21 cellular contexts compared by ENCODE assay signal in the genomic region with DNA sequence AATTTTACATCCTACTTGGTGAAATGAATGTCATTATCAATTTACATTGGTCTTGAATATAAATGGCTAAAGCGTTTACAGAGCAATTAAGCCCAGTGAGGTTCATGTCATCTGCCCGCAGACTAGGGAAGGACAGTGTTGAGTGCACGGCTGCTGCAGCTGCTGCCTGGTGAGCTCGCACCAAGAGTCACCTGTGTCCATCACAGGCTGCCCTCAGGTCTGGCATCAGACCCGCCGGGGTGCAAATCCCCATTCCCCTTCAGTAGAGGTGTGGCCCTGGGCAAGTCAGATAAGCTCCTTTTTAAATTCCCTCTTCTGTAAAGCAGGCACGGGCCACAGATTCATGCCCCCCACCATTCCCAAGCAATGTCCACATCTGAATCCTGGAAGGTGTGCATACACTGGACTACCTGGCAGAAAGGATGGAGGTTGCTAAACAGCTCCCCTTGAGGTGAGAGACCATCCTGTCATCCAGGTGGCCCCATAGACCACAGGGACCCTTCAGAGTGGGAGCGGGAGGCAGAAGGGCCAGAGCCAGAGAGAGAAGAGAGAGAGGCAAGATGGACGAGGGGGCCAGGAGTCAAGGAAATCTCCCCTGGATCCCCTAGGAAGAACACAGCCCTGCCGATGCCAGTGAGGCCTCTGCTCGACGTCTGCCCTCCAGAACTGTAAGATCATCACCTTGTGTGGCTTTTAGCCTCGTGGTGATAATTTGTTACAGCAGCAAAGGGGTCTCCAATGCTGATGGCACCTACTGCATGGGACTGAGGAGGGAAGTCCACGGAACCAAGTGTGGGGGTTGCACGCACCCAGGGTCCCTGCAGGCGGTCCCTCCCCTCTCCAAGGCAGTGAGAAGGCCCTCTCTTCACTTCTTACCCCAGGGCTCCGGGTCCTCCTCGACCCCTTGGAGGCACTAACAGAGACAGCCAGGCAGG.
DNase-seq lines count a peak whose midpoint lies in the region; TF ChIP-seq lines count a peak whose summit lies in the region.
"Had no signal": no experiment of that assay in that cellular context is flagged by ENCODE, and none has a peak within 500 bp of the region (broad histone marks: within the 10 kb centered on the region; RNA-seq: fewer than 3 reads in every experiment).

No MANE protein-coding gene starts in this region.

- no peaks in the 10 kb centered on the region for H3K9me3 Mint-ChIP-seq in endodermal cell
- H3K9me3 Mint-ChIP-seq: activated naive CD8-positive, alpha-beta T cell treated with anti-CD3 and anti-CD28 coated beads, Interleukin-2, amount 10 ng/mL, durations not matched to agents 7 days and 5 days; activated T-helper 1 cell treated with anti-CD3 and anti-CD28 coated beads, Interleukin-12 subunit alpha, Interleukin-12 subunit beta, Interleukin-2, Interleukin-4 antibody, amounts not matched to agents 30 ng/mL and 10 ng/mL and 1 ng/mL, durations not matched to agents 14 hours and 24 hours and 36 hours; mesothelial cell of epicardium; natural killer cell treated with Interleukin-12 subunit alpha and Interleukin-12 subunit beta and Interleukin-15 and Interleukin-18, amount 100 ng/mL, for 72 hours had no signal

- peak; percentile 65 for TF ChIP-seq CTCF in endodermal cell (conservative IDR thresholded peaks at IDR 0.05)

- H3K9ac ChIP-seq in endodermal cell (ENCODE audit: extremely low read depth, low read length, poor library complexity, severe bottlenecking): no peak overlapping the region

- no peaks in the 10 kb centered on the region for H3K4me1 ChIP-seq in endodermal cell (ENCODE audit: control insufficient read depth, insufficient read depth, low read length)
- H3K4me1 ChIP-seq: gastroesophageal sphincter had no signal

- H3K4me1 Mint-ChIP-seq in endodermal cell: peaks cover 2% of the 10 kb centered on the region
- H3K4me1 Mint-ChIP-seq: activated CD4-positive, alpha-beta T cell treated with anti-CD3 and anti-CD28 coated beads for 36 hours; activated naive CD8-positive, alpha-beta T cell treated with anti-CD3 and anti-CD28 coated beads, Interleukin-2, amount 10 ng/mL, durations not matched to agents 7 days and 5 days had no signal

- DNase-seq in COLO668 (lab: John Stamatoyannopoulos, UW; ENCODE audit: unreplicated experiment): peak; percentile 77
- peak; percentile 76 for DNase-seq in NCI-H1417 treated with DMSO at 0.1 percent for 48 hours (lab: John Stamatoyannopoulos, UW)
- peak; percentile 90 for DNase-seq in NCI-H510A treated with DMSO at 0.1 percent for 48 hours (lab: John Stamatoyannopoulos, UW)
- DNase-seq in endodermal cell: peak; percentile 53
- DNase-seq in NCI-H82 (lab: John Stamatoyannopoulos, UW): no peak
- DNase-seq in UCSD-AML1 (lab: John Stamatoyannopoulos, UW; ENCODE audit: unreplicated experiment): no peak
- no peak for DNase-seq in amniotic stem cell (lab: John Stamatoyannopoulos, UW)
- no peak for DNase-seq in effector CD8-positive, alpha-beta T cell (lab: John Stamatoyannopoulos, UW)
- DNase-seq: ACHN; activated CD4-positive, alpha-beta T cell treated with anti-CD3 and anti-CD28 coated beads for 36 hours; activated naive CD8-positive, alpha-beta T cell treated with anti-CD3 and anti-CD28 coated beads, Interleukin-2, amount 10 ng/mL, durations not matched to agents 7 days and 5 days; C1 segment of cervical spinal cord; effector CD4-positive, alpha-beta T cell; left colon; NCI-H226; Right ventricle myocardium superior had no signal

- H3K4me3 ChIP-seq in endodermal cell (ENCODE audit: low read length): no peak overlapping the region
- H3K4me3 ChIP-seq: gastroesophageal sphincter, pancreas had no signal

- H3K4me3 Mint-ChIP-seq in endodermal cell: no peak overlapping the region
- H3K4me3 Mint-ChIP-seq: activated CD4-positive, alpha-beta T cell treated with anti-CD3 and anti-CD28 coated beads for 36 hours; activated naive CD8-positive, alpha-beta T cell treated with anti-CD3 and anti-CD28 coated beads, Interleukin-2, amount 10 ng/mL, durations not matched to agents 7 days and 5 days; activated T-helper 1 cell treated with anti-CD3 and anti-CD28 coated beads, Interleukin-12 subunit alpha, Interleukin-12 subunit beta, Interleukin-2, Interleukin-4 antibody, amounts not matched to agents 30 ng/mL and 10 ng/mL and 1 ng/mL, durations not matched to agents 14 hours and 24 hours and 36 hours; mesothelial cell of epicardium; natural killer cell treated with Interleukin-12 subunit alpha and Interleukin-12 subunit beta and Interleukin-15 and Interleukin-18, amount 100 ng/mL, for 72 hours had no signal

- no peak overlapping the region for H3K27ac ChIP-seq in endodermal cell (ENCODE audit: low read depth, low read length)
- H3K27ac ChIP-seq: gastroesophageal sphincter, pancreas had no signal

- no peaks in the 10 kb centered on the region for H3K27me3 Mint-ChIP-seq in endodermal cell (ENCODE audit: insufficient read depth)
- H3K27me3 Mint-ChIP-seq: activated CD4-positive, alpha-beta T cell treated with anti-CD3 and anti-CD28 coated beads for 36 hours; activated naive CD8-positive, alpha-beta T cell treated with anti-CD3 and anti-CD28 coated beads, Interleukin-2, amount 10 ng/mL, durations not matched to agents 7 days and 5 days; natural killer cell treated with Interleukin-12 subunit alpha and Interleukin-12 subunit beta and Interleukin-15 and Interleukin-18, amount 100 ng/mL, for 72 hours had no signal

- H3K27me3 ChIP-seq in endodermal cell (ENCODE audit: control insufficient read depth, insufficient read depth, low read length, poor library complexity, severe bottlenecking): no peaks in the 10 kb centered on the region
- H3K27me3 ChIP-seq: pancreas had no signal

- no peaks in the 10 kb centered on the region for H3K36me3 ChIP-seq in endodermal cell (ENCODE audit: control insufficient read depth, insufficient read depth, low read length)
- H3K36me3 ChIP-seq: gastroesophageal sphincter, pancreas had no signal

- no peaks in the 10 kb centered on the region for H3K9me3 ChIP-seq in endodermal cell (ENCODE audit: control insufficient read depth, low read length)
- H3K9me3 ChIP-seq: gastroesophageal sphincter, pancreas had no signal

- no peak overlapping the region for H3K27ac Mint-ChIP-seq in endodermal cell
- H3K27ac Mint-ChIP-seq: activated CD4-positive, alpha-beta T cell treated with anti-CD3 and anti-CD28 coated beads for 36 hours; activated naive CD8-positive, alpha-beta T cell treated with anti-CD3 and anti-CD28 coated beads, Interleukin-2, amount 10 ng/mL, durations not matched to agents 7 days and 5 days; activated T-helper 1 cell treated with anti-CD3 and anti-CD28 coated beads, Interleukin-12 subunit alpha, Interleukin-12 subunit beta, Interleukin-2, Interleukin-4 antibody, amounts not matched to agents 30 ng/mL and 10 ng/mL and 1 ng/mL, durations not matched to agents 14 hours and 24 hours and 36 hours; mesothelial cell of epicardium; natural killer cell treated with Interleukin-12 subunit alpha and Interleukin-12 subunit beta and Interleukin-15 and Interleukin-18, amount 100 ng/mL, for 72 hours had no signal

- 87 to 96% methylated on average over 10 to 18 of the region's 18 CpGs for WGBS in endodermal cell (ENCODE audit: insufficient coverage in 1 of 2, insufficient read length in 1 of 2), 2 experiments

- H3K36me3 Mint-ChIP-seq in endodermal cell (ENCODE audit: low read depth): peaks cover 4% of the 10 kb centered on the region
- H3K36me3 Mint-ChIP-seq: activated naive CD8-positive, alpha-beta T cell treated with anti-CD3 and anti-CD28 coated beads, Interleukin-2, amount 10 ng/mL, durations not matched to agents 7 days and 5 days; mesothelial cell of epicardium; natural killer cell treated with Interleukin-12 subunit alpha and Interleukin-12 subunit beta and Interleukin-15 and Interleukin-18, amount 100 ng/mL, for 72 hours had no signal

Comparison
In these comparisons a context has a peak if more than half of its experiments do, and no peak if none do; other contexts are left out.
1. DNase-seq: peak in COLO668 (single experiment), NCI-H1417 treated with DMSO at 0.1 percent for 48 hours (single experiment), NCI-H510A treated with DMSO at 0.1 percent for 48 hours (single experiment) and endodermal cell (single experiment); none in NCI-H82 (single experiment), UCSD-AML1 (single experiment), amniotic stem cell (single experiment) and effector CD8-positive, alpha-beta T cell (single experiment).